Comparison of ENCODE assay signal across 27 cellular contexts in genomic region chr2:58387701-58388100, GRCh38.
"Had no signal": no experiment of that assay in that cellular context is flagged by ENCODE, and none has a peak within 500 bp of the region (broad histone marks: within the 10 kb centered on the region; RNA-seq: fewer than 3 reads in every experiment).

No MANE protein-coding gene starts in this region.

- H3K9me3 ChIP-seq: gastrocnemius medialis, left ventricle myocardium inferior, neutrophil, ovary, prostate gland, stomach, thyroid gland, upper lobe of right lung had no signal

- H3K4me3 ChIP-seq: gastrocnemius medialis, left ventricle myocardium inferior, ovary, prostate gland, smooth muscle cell, stomach, thyroid gland, upper lobe of right lung had no signal

- H3K36me3 ChIP-seq: gastrocnemius medialis, left ventricle myocardium inferior, neutrophil, ovary, prostate gland, stomach, thyroid gland, upper lobe of right lung had no signal

- H3K4me2 ChIP-seq: smooth muscle cell had no signal

- H3K36me3 Mint-ChIP-seq: activated naive CD4-positive, alpha-beta T cell treated with anti-CD3 and anti-CD28 coated beads, Interleukin-2, amount 10 ng/mL, durations not matched to agents 7 days and 5 days; stimulated activated naive B cell treated with anti-CD40 and anti-IgM and Interleukin-4, amounts not matched to agents 10 μg/mL and 1 μg/mL and 100 μg/mL, for 72 hours had no signal

- H3K27ac ChIP-seq: gastrocnemius medialis, left ventricle myocardium inferior, neutrophil, ovary, prostate gland, stomach, thyroid gland, upper lobe of right lung, VCaP had no signal

- ATAC-seq: gastrocnemius medialis; stimulated activated naive B cell treated with anti-CD40 and anti-IgM and Interleukin-4, amounts not matched to agents 10 μg/mL and 1 μg/mL and 100 μg/mL, for 72 hours; upper lobe of right lung had no signal

- H3K4me1 ChIP-seq: gastrocnemius medialis, left ventricle myocardium inferior, prostate gland, stomach, thyroid gland, upper lobe of right lung had no signal

- DNase-seq: activated CD4-positive, alpha-beta memory T cell treated with anti-CD3 and anti-CD28 coated beads, Interleukin-2, amount 10 ng/mL, durations not matched to agents 7 days and 5 days; activated CD4-positive, alpha-beta T cell treated with anti-CD3 and anti-CD28 coated beads, Interleukin-2, amount 10 ng/mL, durations not matched to agents 24 days and 14 days; activated CD4-positive, CD25-positive, alpha-beta regulatory T cell treated with anti-CD3 and anti-CD28 coated beads, Interleukin-2, amount 50 U/mL, for 72 hours; activated CD8-positive, alpha-beta memory T cell treated with anti-CD3 and anti-CD28 coated beads, Interleukin-2, amount 50 U/mL, for 48 hours; activated gamma-delta T cell; activated naive CD4-positive, alpha-beta T cell treated with anti-CD3 and anti-CD28 coated beads, Interleukin-2, amount 10 ng/mL, durations not matched to agents 7 days and 5 days; activated T-cell treated with anti-CD3 and anti-CD28 coated beads, Interleukin-2, amount 50 U/mL, for 24 hours; amniotic stem cell; dermis blood vessel endothelial cell; effector CD4-positive, alpha-beta T cell; gastrocnemius medialis; glutamatergic neuron; islet precursor cell; left ventricle myocardium inferior; ovary; stimulated activated CD4-positive, alpha-beta T cell treated with anti-CD3 and anti-CD28 coated beads, Interleukin-15, amount 100 ng/mL, for 24 hours; stimulated activated CD4-positive, alpha-beta T cell treated with anti-CD3 and anti-CD28 coated beads, Interleukin-2, amount 100 ng/mL, for 24 hours; stimulated activated naive B cell treated with anti-CD40 and anti-IgM and Interleukin-4, amounts not matched to agents 10 μg/mL and 1 μg/mL and 100 μg/mL, for 72 hours; stomach; thyroid gland; upper lobe of right lung had no signal

- H3K27ac Mint-ChIP-seq: activated CD4-positive, alpha-beta memory T cell treated with anti-CD3 and anti-CD28 coated beads, Interleukin-2, amount 10 ng/mL, durations not matched to agents 7 days and 5 days; activated CD4-positive, alpha-beta T cell treated with anti-CD3 and anti-CD28 coated beads, Interleukin-2, amount 10 ng/mL, durations not matched to agents 24 days and 14 days; activated naive CD4-positive, alpha-beta T cell treated with anti-CD3 and anti-CD28 coated beads, Interleukin-2, amount 10 ng/mL, durations not matched to agents 7 days and 5 days; activated T-cell treated with anti-CD3 and anti-CD28 coated beads, Interleukin-2, amount 50 U/mL, for 24 hours; nephron; stimulated activated naive B cell treated with anti-CD40 and anti-IgM and Interleukin-4, amounts not matched to agents 10 μg/mL and 1 μg/mL and 100 μg/mL, for 72 hours had no signal

- H3K4me3 Mint-ChIP-seq: activated CD4-positive, alpha-beta memory T cell treated with anti-CD3 and anti-CD28 coated beads, Interleukin-2, amount 10 ng/mL, durations not matched to agents 7 days and 5 days; activated CD4-positive, alpha-beta T cell treated with anti-CD3 and anti-CD28 coated beads, Interleukin-2, amount 10 ng/mL, durations not matched to agents 24 days and 14 days; activated naive CD4-positive, alpha-beta T cell treated with anti-CD3 and anti-CD28 coated beads, Interleukin-2, amount 10 ng/mL, durations not matched to agents 7 days and 5 days; activated T-cell treated with anti-CD3 and anti-CD28 coated beads, Interleukin-2, amount 50 U/mL, for 24 hours; central memory CD8-positive, alpha-beta T cell; nephron; stimulated activated naive B cell treated with anti-CD40 and anti-IgM and Interleukin-4, amounts not matched to agents 10 μg/mL and 1 μg/mL and 100 μg/mL, for 72 hours had no signal

- H3K9me3 Mint-ChIP-seq: activated CD4-positive, alpha-beta memory T cell treated with anti-CD3 and anti-CD28 coated beads, Interleukin-2, amount 10 ng/mL, durations not matched to agents 7 days and 5 days; activated T-cell treated with anti-CD3 and anti-CD28 coated beads, Interleukin-2, amount 50 U/mL, for 24 hours; central memory CD8-positive, alpha-beta T cell had no signal

- H3K27me3 ChIP-seq: gastrocnemius medialis, neutrophil, ovary, stomach, thyroid gland, upper lobe of right lung had no signal

- H3K4me1 Mint-ChIP-seq: activated CD4-positive, alpha-beta memory T cell treated with anti-CD3 and anti-CD28 coated beads, Interleukin-2, amount 10 ng/mL, durations not matched to agents 7 days and 5 days; activated CD4-positive, alpha-beta T cell treated with anti-CD3 and anti-CD28 coated beads, Interleukin-2, amount 10 ng/mL, durations not matched to agents 24 days and 14 days; activated naive CD4-positive, alpha-beta T cell treated with anti-CD3 and anti-CD28 coated beads, Interleukin-2, amount 10 ng/mL, durations not matched to agents 7 days and 5 days; central memory CD8-positive, alpha-beta T cell; nephron; stimulated activated naive B cell treated with anti-CD40 and anti-IgM and Interleukin-4, amounts not matched to agents 10 μg/mL and 1 μg/mL and 100 μg/mL, for 72 hours had no signal

- H3K27me3 Mint-ChIP-seq: activated CD4-positive, alpha-beta memory T cell treated with anti-CD3 and anti-CD28 coated beads, Interleukin-2, amount 10 ng/mL, durations not matched to agents 7 days and 5 days; activated CD4-positive, alpha-beta T cell treated with anti-CD3 and anti-CD28 coated beads, Interleukin-2, amount 10 ng/mL, durations not matched to agents 24 days and 14 days; activated naive CD4-positive, alpha-beta T cell treated with anti-CD3 and anti-CD28 coated beads, Interleukin-2, amount 10 ng/mL, durations not matched to agents 7 days and 5 days; central memory CD8-positive, alpha-beta T cell had no signal
